Comparison of ENCODE assay signal across 1 cellular context in the genomic region with DNA sequence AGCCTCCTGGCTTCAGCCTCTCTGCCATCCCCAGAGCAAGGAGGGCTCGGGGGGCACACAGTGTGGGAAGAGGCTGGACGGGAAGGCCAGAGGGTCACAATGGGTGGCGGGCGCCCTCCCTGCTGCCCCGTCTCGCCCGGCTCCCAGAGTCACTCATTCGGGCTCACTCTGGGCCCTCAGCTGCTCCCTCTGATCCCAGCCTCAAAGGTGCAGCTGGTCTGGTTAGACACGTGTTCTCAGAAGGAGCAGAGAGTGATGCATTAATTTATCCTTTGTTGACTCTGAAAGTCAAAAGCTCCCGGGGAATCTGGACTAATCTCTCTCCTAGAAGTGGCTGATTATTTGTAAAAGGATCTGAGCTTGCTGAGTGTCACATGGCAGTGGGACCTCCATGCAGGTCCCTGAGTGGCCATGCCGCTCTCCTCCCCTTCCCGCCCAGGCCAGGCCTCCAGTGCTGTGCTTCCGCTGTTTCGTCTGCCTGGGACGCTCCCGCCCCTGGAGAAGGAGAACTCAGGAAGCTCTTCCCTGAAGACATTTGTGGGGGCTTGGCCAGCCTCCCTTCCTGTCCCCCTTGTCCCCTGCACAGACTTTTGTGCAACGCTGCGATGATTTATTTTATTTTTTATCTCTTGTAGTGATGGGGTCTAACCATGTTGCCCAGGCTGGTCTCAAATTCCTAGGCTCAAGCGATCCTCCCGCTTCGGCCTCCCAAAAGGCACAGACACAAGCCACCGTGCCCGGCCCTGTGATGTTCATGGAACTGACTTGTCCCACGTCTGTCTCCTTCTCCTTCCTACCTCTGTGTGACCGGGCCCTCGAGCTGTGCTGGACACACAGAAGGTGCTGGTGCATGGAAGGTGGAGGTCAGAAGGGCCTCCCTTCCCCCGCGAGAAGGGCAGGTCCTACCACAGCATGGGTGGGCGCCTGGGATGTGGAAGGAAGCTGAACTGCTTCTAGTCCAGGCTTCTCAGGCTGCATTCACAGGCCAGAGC.
TF ChIP-seq lines count a peak whose summit lies in the region.

No MANE protein-coding gene starts in this region.

TF ChIP-seq in neural cell, 6 proteins besides CTCF, POLR2A, EP300 and RAD21 (continued from another document):
- TF ChIP-seq, protein P1, sequence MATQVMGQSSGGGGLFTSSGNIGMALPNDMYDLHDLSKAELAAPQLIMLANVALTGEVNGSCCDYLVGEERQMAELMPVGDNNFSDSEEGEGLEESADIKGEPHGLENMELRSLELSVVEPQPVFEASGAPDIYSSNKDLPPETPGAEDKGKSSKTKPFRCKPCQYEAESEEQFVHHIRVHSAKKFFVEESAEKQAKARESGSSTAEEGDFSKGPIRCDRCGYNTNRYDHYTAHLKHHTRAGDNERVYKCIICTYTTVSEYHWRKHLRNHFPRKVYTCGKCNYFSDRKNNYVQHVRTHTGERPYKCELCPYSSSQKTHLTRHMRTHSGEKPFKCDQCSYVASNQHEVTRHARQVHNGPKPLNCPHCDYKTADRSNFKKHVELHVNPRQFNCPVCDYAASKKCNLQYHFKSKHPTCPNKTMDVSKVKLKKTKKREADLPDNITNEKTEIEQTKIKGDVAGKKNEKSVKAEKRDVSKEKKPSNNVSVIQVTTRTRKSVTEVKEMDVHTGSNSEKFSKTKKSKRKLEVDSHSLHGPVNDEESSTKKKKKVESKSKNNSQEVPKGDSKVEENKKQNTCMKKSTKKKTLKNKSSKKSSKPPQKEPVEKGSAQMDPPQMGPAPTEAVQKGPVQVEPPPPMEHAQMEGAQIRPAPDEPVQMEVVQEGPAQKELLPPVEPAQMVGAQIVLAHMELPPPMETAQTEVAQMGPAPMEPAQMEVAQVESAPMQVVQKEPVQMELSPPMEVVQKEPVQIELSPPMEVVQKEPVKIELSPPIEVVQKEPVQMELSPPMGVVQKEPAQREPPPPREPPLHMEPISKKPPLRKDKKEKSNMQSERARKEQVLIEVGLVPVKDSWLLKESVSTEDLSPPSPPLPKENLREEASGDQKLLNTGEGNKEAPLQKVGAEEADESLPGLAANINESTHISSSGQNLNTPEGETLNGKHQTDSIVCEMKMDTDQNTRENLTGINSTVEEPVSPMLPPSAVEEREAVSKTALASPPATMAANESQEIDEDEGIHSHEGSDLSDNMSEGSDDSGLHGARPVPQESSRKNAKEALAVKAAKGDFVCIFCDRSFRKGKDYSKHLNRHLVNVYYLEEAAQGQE (IDR thresholded peaks at IDR 0.05; ENCODE audit: borderline replicate concordance): no peak
- TF ChIP-seq POLR2AphosphoS5 (IDR thresholded peaks at IDR 0.05) (no peak), SMC3 (conservative IDR thresholded peaks at IDR 0.05; ENCODE audit: poor library complexity) (no peak), MXI1 (conservative IDR thresholded peaks at IDR 0.05; ENCODE audit: poor library complexity, severe bottlenecking) (no peak)
TF ChIP-seq in neural cell: peak in this region for 0.
